ENCODE assay signal across 18 cellular contexts in genomic region chr3:11850003-11850402, GRCh38. TPM values are rescaled to one million over a fixed set of nuclear protein-coding genes. Genes with fewer than 3 reads are reported as not detected.
DNase-seq lines count a peak whose midpoint lies in the region; ATAC-seq and TF ChIP-seq lines count a peak whose summit lies in the region.
"Had no signal": no experiment of that assay in that cellular context is flagged by ENCODE, and none has a peak within 500 bp of the region (broad histone marks: within the 10 kb centered on the region; RNA-seq: fewer than 3 reads in every experiment).

No MANE protein-coding gene starts in this region.

- no peaks in the 10 kb centered on the region for H3K36me3 Mint-ChIP-seq in natural killer cell treated with Interleukin-12 subunit alpha and Interleukin-12 subunit beta and Interleukin-15 and Interleukin-18, amount 100 ng/mL, for 72 hours
- H3K36me3 Mint-ChIP-seq: T-cell had no signal

- H3K27me3 Mint-ChIP-seq in natural killer cell treated with Interleukin-12 subunit alpha and Interleukin-12 subunit beta and Interleukin-15 and Interleukin-18, amount 100 ng/mL, for 72 hours: peaks cover 17 to 27% of the 10 kb centered on the region in 2 donors
- H3K27me3 Mint-ChIP-seq: CD4-positive, alpha-beta memory T cell had no signal

- no peaks in the 10 kb centered on the region for H3K9me2 ChIP-seq in neural cell (ENCODE audit: insufficient read depth, low read length)

- DNase-seq in DND-41: no peak
- DNase-seq in NCI-H146 treated with DMSO at 0.1 percent for 48 hours (lab: John Stamatoyannopoulos, UW; ENCODE audit: unreplicated experiment): peak; percentile 3
- DNase-seq in SK-N-DZ (ENCODE audit: low spot score): peak; percentile 59
- no peak for DNase-seq in activated CD4-positive, alpha-beta T cell treated with anti-CD3 and anti-CD28 coated beads, Interleukin-2, amount 50 U/mL, for 48 hours
- DNase-seq in natural killer cell treated with Interleukin-12 subunit alpha and Interleukin-12 subunit beta and Interleukin-15 and Interleukin-18, amount 100 ng/mL, for 72 hours (ENCODE audit: low spot score): no peak
- DNase-seq in cardiac septum (ENCODE audit: low spot score): no peak
- DNase-seq: activated CD4-positive, alpha-beta T cell treated with anti-CD3 and anti-CD28 coated beads for 48 hours; activated CD8-positive, alpha-beta memory T cell treated with anti-CD3 and anti-CD28 coated beads, Interleukin-2, amount 50 U/mL, for 4 hours; CD4-positive, alpha-beta memory T cell; DMS79 treated with DMSO at 0.1 percent for 48 hours; gastrocnemius medialis; retina; stimulated activated CD4-positive, alpha-beta T cell treated with anti-CD3 and anti-CD28 coated beads, Interleukin-12 subunit alpha, Interleukin-12 subunit beta, amount 100 ng/mL, for 4 hours; T-cell had no signal

- H3K79me2 ChIP-seq in DND-41 (ENCODE audit: insufficient read depth, low read length) (peaks cover 21% of the 10 kb centered on the region), neural cell (replicated peaks; ENCODE audit: insufficient read depth, low read length) (peaks cover 13% of the 10 kb centered on the region)

- no peaks in the 10 kb centered on the region for H3K9me3 ChIP-seq in DND-41 (ENCODE audit: insufficient read depth, low read length, severe bottlenecking)
- H3K9me3 ChIP-seq in neural cell (ENCODE audit: low read length): no peaks in the 10 kb centered on the region
- H3K9me3 ChIP-seq: breast epithelium, gastrocnemius medialis, suprapubic skin had no signal

- no peaks in the 10 kb centered on the region for H3K9me3 Mint-ChIP-seq in natural killer cell treated with Interleukin-12 subunit alpha and Interleukin-12 subunit beta and Interleukin-15 and Interleukin-18, amount 100 ng/mL, for 72 hours
- H3K9me3 Mint-ChIP-seq: CD4-positive, alpha-beta memory T cell; T-cell had no signal

- peaks cover 21 to 23% of the 10 kb centered on the region in 2 donors for H3K4me1 Mint-ChIP-seq in natural killer cell treated with Interleukin-12 subunit alpha and Interleukin-12 subunit beta and Interleukin-15 and Interleukin-18, amount 100 ng/mL, for 72 hours (ENCODE audit: low read depth in 2 of 2)

- peak; percentile 66 for TF ChIP-seq RAD21 in neural cell (conservative IDR thresholded peaks at IDR 0.05)

- ATAC-seq in DND-41 (ENCODE audit: insufficient read depth, low read depth): no peak
- ATAC-seq in natural killer cell treated with Interleukin-12 subunit alpha and Interleukin-12 subunit beta and Interleukin-15 and Interleukin-18, amount 100 ng/mL, for 72 hours: no peak
- ATAC-seq: gastrocnemius medialis, T-cell had no signal

- H3K9ac ChIP-seq in DND-41 (ENCODE audit: low read depth, low read length): no peak overlapping the region
- no peak overlapping the region for H3K9ac ChIP-seq in neural cell (ENCODE audit: low read length)
- H3K9ac ChIP-seq: KMS-11 had no signal

- no peak overlapping the region for H2AFZ ChIP-seq in DND-41 (ENCODE audit: low read depth, low read length)
- H2AFZ ChIP-seq in neural cell (ENCODE audit: low read depth, low read length): peak overlapping the region; percentile 47

- H4K20me1 ChIP-seq in DND-41 (ENCODE audit: insufficient read depth, low read length) (0 out of 2 replicates have a peak, but pooled peaks cover 4% of the 10 kb centered on the region), neural cell (ENCODE audit: insufficient read depth) (no peaks in the 10 kb centered on the region)

- H3K4me3 ChIP-seq in DND-41 (ENCODE audit: low read depth in 1 of 2, low read length in 2 of 2) (no peak overlapping the region), neural cell (ENCODE audit: low read length) (no peak overlapping the region)
- H3K4me3 ChIP-seq: breast epithelium, gastrocnemius medialis, suprapubic skin had no signal

- no peak overlapping the region for H3K4me3 Mint-ChIP-seq in natural killer cell treated with Interleukin-12 subunit alpha and Interleukin-12 subunit beta and Interleukin-15 and Interleukin-18, amount 100 ng/mL, for 72 hours
- H3K4me3 Mint-ChIP-seq: T-cell had no signal

- no peaks in the 10 kb centered on the region for H3F3A ChIP-seq in neural cell (ENCODE audit: insufficient read depth, low read length, poor library complexity, severe bottlenecking)

- H3K27ac Mint-ChIP-seq in natural killer cell treated with Interleukin-12 subunit alpha and Interleukin-12 subunit beta and Interleukin-15 and Interleukin-18, amount 100 ng/mL, for 72 hours: no peak overlapping the region
- H3K27ac Mint-ChIP-seq: T-cell had no signal

- peak; percentile 10 for TF ChIP-seq EP300 in neural cell (conservative IDR thresholded peaks at IDR 0.05; ENCODE audit: poor library complexity, severe bottlenecking)

- H3K27ac ChIP-seq in DND-41 (ENCODE audit: low read length) (no peak overlapping the region), neural cell (ENCODE audit: low read length) (no peak overlapping the region)
- H3K27ac ChIP-seq: breast epithelium, gastrocnemius medialis, KMS-11, suprapubic skin had no signal

- peak; percentile 14 for TF ChIP-seq CTCF in DND-41 (IDR thresholded peaks at IDR 0.05; ENCODE audit: borderline replicate concordance, extremely low read depth, low read length, poor library complexity, severe bottlenecking)
- TF ChIP-seq CTCF in neural cell (IDR thresholded peaks at IDR 0.05; ENCODE audit: poor library complexity, severe bottlenecking): peak; percentile 67

- H3K36me3 ChIP-seq in DND-41 (ENCODE audit: insufficient read depth, low read length) (peaks cover 5% of the 10 kb centered on the region; the same call in 1 of the 2 replicates), neural cell (ENCODE audit: insufficient read depth, low read length) (no peaks in the 10 kb centered on the region)
- H3K36me3 ChIP-seq: breast epithelium, gastrocnemius medialis, suprapubic skin had no signal

- H3K27me3 ChIP-seq in DND-41 (ENCODE audit: insufficient read depth, low read length, poor library complexity) (no peaks in the 10 kb centered on the region), neural cell (ENCODE audit: insufficient read depth, low read depth, low read length) (no peaks in the 10 kb centered on the region)
- H3K27me3 ChIP-seq: breast epithelium, suprapubic skin had no signal

- H3K4me1 ChIP-seq in DND-41 (ENCODE audit: insufficient read depth, low read length): peaks cover 21% of the 10 kb centered on the region

- H3K4me2 ChIP-seq in DND-41 (ENCODE audit: insufficient read depth, low read length): no peak overlapping the region
- no peak overlapping the region for H3K4me2 ChIP-seq in neural cell (ENCODE audit: low read length)
- H3K4me2 ChIP-seq: KMS-11 had no signal

- intact Hi-C loops in cardiac septum (cut with DNase I): no loop called here

TF ChIP-seq in neural cell, 6 proteins besides CTCF, POLR2A, EP300 and RAD21:
- TF ChIP-seq SMC3 (conservative IDR thresholded peaks at IDR 0.05; ENCODE audit: poor library complexity) (peak; percentile 73), REST (IDR thresholded peaks at IDR 0.05; ENCODE audit: borderline replicate concordance) (no peak)

RNA-seq across cellular contexts. Expression of gene TAMM41, which starts 3.3 kb away (rescaled TPM):
- polyA plus RNA-seq in SK-N-DZ (2014; cell fraction: cytosol; rRNA removed): 10.3 and 12.7 TPM in 2 replicates
- polyA plus RNA-seq in SK-N-DZ (2014; cell fraction: nucleus; rRNA removed): 12.2 and 25.9 TPM in 2 replicates
- polyA plus RNA-seq in neural cell: 3.1 and 8.2 TPM in 2 replicates
- polyA minus RNA-seq in neural cell: 10.2 and 13.3 TPM in 2 replicates
- total RNA-seq in natural killer cell treated with Interleukin-12 subunit alpha and Interleukin-12 subunit beta and Interleukin-15 and Interleukin-18, amount 100 ng/mL, for 72 hours: 10 to 100 TPM; 20.1 to 48.7 TPM
- 12.0 TPM for total RNA-seq in cardiac septum

Comparison
In these comparisons a context has a peak if more than half of its experiments do, and no peak if none do; other contexts are left out.
1. DNase-seq: peak in NCI-H146 treated with DMSO at 0.1 percent for 48 hours (single experiment) and SK-N-DZ (single experiment); none in DND-41 (single experiment), activated CD4-positive, alpha-beta T cell treated with anti-CD3 and anti-CD28 coated beads, Interleukin-2, amount 50 U/mL, for 48 hours (0 of 2), natural killer cell treated with Interleukin-12 subunit alpha and Interleukin-12 subunit beta and Interleukin-15 and Interleukin-18, amount 100 ng/mL, for 72 hours (single experiment) and cardiac septum (single experiment).